Comparison of ENCODE assay signal across 8 cellular contexts in the genomic region with DNA sequence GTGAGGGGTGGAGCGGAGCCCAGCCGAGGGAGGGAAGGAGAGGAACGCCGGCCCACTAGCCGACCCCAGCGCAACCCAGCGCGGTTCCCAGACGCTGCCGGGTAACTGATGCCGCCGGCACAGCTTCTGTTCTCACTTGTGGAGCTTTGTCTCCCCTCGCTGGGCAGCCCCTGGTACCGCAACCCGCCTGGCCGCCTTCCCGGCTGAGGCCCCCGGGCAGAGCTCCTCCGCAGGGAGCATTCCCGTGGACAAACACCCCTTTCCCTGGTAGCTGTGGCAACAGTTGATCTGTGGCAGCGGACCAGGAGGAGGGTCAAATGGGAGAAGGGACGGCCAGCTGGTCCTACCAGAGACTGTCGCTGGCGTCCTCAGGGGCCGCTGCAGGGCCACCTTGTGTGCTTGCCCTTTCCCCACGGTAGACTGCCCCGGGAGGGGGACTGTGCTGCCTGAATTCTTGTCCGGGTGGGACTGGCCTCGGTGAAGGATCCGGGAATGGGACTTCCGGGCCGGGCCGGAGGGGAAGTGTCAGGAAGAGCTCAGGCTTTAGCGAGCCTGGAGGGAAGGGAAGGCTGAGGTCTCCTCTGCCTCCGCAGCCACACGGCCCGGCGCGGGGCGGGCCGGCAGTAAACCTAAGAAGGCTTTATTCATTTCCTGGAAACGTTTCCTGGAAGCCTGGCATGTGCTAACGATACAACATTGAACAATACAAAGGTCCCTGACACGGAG.
A peak's percentile ranks its signal among the peaks of the same experiment; 100 is the strongest.
DNase-seq lines count a peak whose midpoint lies in the region; ATAC-seq and TF ChIP-seq lines count a peak whose summit lies in the region.
"Had no signal": no experiment of that assay in that cellular context is flagged by ENCODE, and none has a peak within 500 bp of the region (broad histone marks: within the 10 kb centered on the region; RNA-seq: fewer than 3 reads in every experiment).

No MANE protein-coding gene starts in this region.

- dilution Hi-C loops in mammary epithelial cell (cut with HindIII; ENCODE audit: low sequenced_read_pairs): no loop called here

- H3K4me1 ChIP-seq in mammary epithelial cell (ENCODE audit: insufficient read depth, low read length) (peaks cover 11% of the 10 kb centered on the region), skeletal muscle tissue (ENCODE audit: control insufficient read depth in 3 of 3, insufficient read depth in 3 of 3, low read length in 3 of 3) (peaks cover 0 to 10% (median 8%) of the 10 kb centered on the region in 3 donors)

- BruUV-seq in mammary epithelial cell (replicated peaks; lab: Mats Ljungman, UMichigan): no TSS peak

- H4K20me1 ChIP-seq in mammary epithelial cell (ENCODE audit: insufficient read depth, low read length): no peaks in the 10 kb centered on the region

- no peaks in the 10 kb centered on the region for H3K36me3 ChIP-seq in mammary epithelial cell (ENCODE audit: insufficient read depth, low read length)
- H3K36me3 ChIP-seq in skeletal muscle tissue (ENCODE audit: control insufficient read depth in 3 of 3, insufficient read depth in 3 of 3, low read length in 3 of 3): no peaks in the 10 kb centered on the region

- H3K27ac ChIP-seq in mammary epithelial cell (ENCODE audit: insufficient read depth, low read depth, low read length): no peak overlapping the region
- H3K27ac ChIP-seq in skeletal muscle tissue (ENCODE audit: low read depth, low read length): peak overlapping the region; percentile 36

- in situ Hi-C loops in mammary epithelial cell (cut with MboI; ENCODE audit: low sequenced_read_pairs in 2 of 2): no loop called here

- 1% methylated on average over 35 of the region's 44 CpGs for WGBS in mammary epithelial cell (ENCODE audit: low coverage, missing lambda C conversion rate)

- H2AFZ ChIP-seq in mammary epithelial cell (ENCODE audit: low read depth, low read length): peak overlapping the region; percentile 98

- H3K9ac ChIP-seq in mammary epithelial cell (ENCODE audit: insufficient read depth, low read length): peak overlapping the region; percentile 5
- H3K9ac ChIP-seq in skeletal muscle tissue (ENCODE audit: low read depth in 1 of 3, low read length in 3 of 3): peak overlapping the region; percentile 64 to 83 (median 76)

- no peak overlapping the region for H3K4me3 ChIP-seq in GM12865 (ENCODE audit: low read depth, low read length)
- peak overlapping the region; percentile 52 to 58 (median 57) for H3K4me3 ChIP-seq in mammary epithelial cell (replicated peaks in 1 of 3; ENCODE audit: insufficient read depth in 1 of 3, low read depth in 2 of 3, low read length in 3 of 3)
- peak overlapping the region; percentile 70 to 78 (median 75) for H3K4me3 ChIP-seq in skeletal muscle tissue (ENCODE audit: low read length in 3 of 3)

- CTCF ChIA-PET in mammary epithelial cell (lab: Charles Lee; ENCODE audit: low non-redundant PET): interaction anchor here (0.6 kb wide), 1 partner anchor 124 kb away, joined by 3 read pairs; no protein-coding TSS in a partner anchor

- TF ChIP-seq CTCF in GM12865 (IDR thresholded peaks at IDR 0.05; ENCODE audit: insufficient read depth, low read depth, low read length, missing control alignments) (peak; percentile 31), mammary epithelial cell (conservative IDR thresholded peaks at IDR 0.05 in 1 of 2, IDR thresholded peaks at IDR 0.05 in 1 of 2; ENCODE audit: extremely low read depth in 1 of 2, insufficient read depth in 1 of 2, low read depth in 1 of 2, low read length in 2 of 2) (peak; percentile 58 to 82)

- no peak for DNase-seq in GM12865 (ENCODE audit: low read depth)
- DNase-seq in NCI-H2081 (lab: John Stamatoyannopoulos, UW): peak; percentile 68
- DNase-seq in mammary epithelial cell: peak; percentile 30
- DNase-seq in inferior parietal cortex (ENCODE audit: extremely low spot score): peak; percentile 60
- DNase-seq in activated CD4-positive, alpha-beta T cell treated with anti-CD3 and anti-CD28 coated beads for 4 hours: no peak
- DNase-seq: activated B cell treated with CpG ODN at 0.5 μM for 24 hours had no signal

- H3K4me2 ChIP-seq in mammary epithelial cell (ENCODE audit: insufficient read depth, low read depth, low read length): peak overlapping the region; percentile 92

- no peak for ATAC-seq in GM19035 (IDR thresholded peaks at IDR 0.05; ENCODE audit: unreplicated experiment)

- H3K27me3 ChIP-seq in mammary epithelial cell (ENCODE audit: insufficient read depth, low read length) (no peaks in the 10 kb centered on the region), skeletal muscle tissue (ENCODE audit: control insufficient read depth in 3 of 3, insufficient read depth in 3 of 3, low read length in 3 of 3) (peaks cover 0 to 9% (median 8%) of the 10 kb centered on the region in 3 donors)

- no peaks in the 10 kb centered on the region for H3K9me3 ChIP-seq in mammary epithelial cell (replicated peaks; ENCODE audit: insufficient read depth, low read length)
- H3K9me3 ChIP-seq in skeletal muscle tissue (ENCODE audit: control insufficient read depth in 3 of 3, low read length in 3 of 3): no peaks in the 10 kb centered on the region

- intact Hi-C loops in mammary epithelial cell (cut with micrococcal nuclease): loop anchor here (1.0 to 10.0 kb wide), 5 partner anchors 122 to 1369 kb away; no protein-coding TSS in a partner anchor

- no peaks in the 10 kb centered on the region for H3K79me2 ChIP-seq in mammary epithelial cell (ENCODE audit: insufficient read depth, low read length)

Comparison
In these comparisons a context has a peak if more than half of its experiments do, and no peak if none do; other contexts are left out.
1. DNase-seq: peak in NCI-H2081 (2 of 2), mammary epithelial cell (single experiment) and inferior parietal cortex (single experiment); none in GM12865 (single experiment) and activated CD4-positive, alpha-beta T cell treated with anti-CD3 and anti-CD28 coated beads for 4 hours (0 of 2).